In genomic region chr1:227542153-227543120, GRCh38 we compare ENCODE assay signal across 8 cellular contexts. TPM values are rescaled to one million over a fixed set of nuclear protein-coding genes. Genes with fewer than 3 reads are reported as not detected.
A peak's percentile ranks its signal among the peaks of the same experiment; 100 is the strongest.
DNase-seq lines count a peak whose midpoint lies in the region; ATAC-seq lines count a peak whose summit lies in the region.

No MANE protein-coding gene starts in this region.

- peak; percentile 98 for ATAC-seq in GM18907 (IDR thresholded peaks at IDR 0.05; ENCODE audit: unreplicated experiment)
- ATAC-seq in HG03139 (IDR thresholded peaks at IDR 0.05; ENCODE audit: unreplicated experiment): peak; percentile 94

- H3K4me1 ChIP-seq in endocrine pancreas (ENCODE audit: control insufficient read depth, insufficient read depth, low read length): no peaks in the 10 kb centered on the region

- H3K4me3 ChIP-seq in endocrine pancreas (ENCODE audit: control insufficient read depth, insufficient read depth, low read length): no peak overlapping the region

- H3K9ac ChIP-seq in endocrine pancreas (ENCODE audit: control insufficient read depth, insufficient read depth, low read length): peak overlapping the region; percentile 54

- H3K27me3 ChIP-seq in endocrine pancreas (ENCODE audit: control insufficient read depth, insufficient read depth, low read length): no peaks in the 10 kb centered on the region

- peak; percentile 94 for DNase-seq in AG08395 (ENCODE audit: low spot score)
- DNase-seq in NCI-H524 treated with DMSO at 0.1 percent for 48 hours (lab: John Stamatoyannopoulos, UW): peak; percentile 9
- peak; percentile 81 to 82 for DNase-seq in activated CD8-positive, alpha-beta memory T cell treated with anti-CD3 and anti-CD28 coated beads for 4 hours (ENCODE audit: low read depth in 2 of 2)
- peak; percentile 95 for DNase-seq in mesenteric fat pad (ENCODE audit: low spot score)
- peak; percentile 78 for DNase-seq in stimulated activated CD8-positive, alpha-beta memory T cell treated with anti-CD3 and anti-CD28 coated beads, Interleukin-12 subunit alpha, Interleukin-12 subunit beta, amount 100 ng/mL, for 24 hours (ENCODE audit: extremely low read depth)

- no peaks in the 10 kb centered on the region for H3K9me3 ChIP-seq in endocrine pancreas (ENCODE audit: control insufficient read depth, low read length)

- no peaks in the 10 kb centered on the region for H3K36me3 ChIP-seq in endocrine pancreas (ENCODE audit: control insufficient read depth, insufficient read depth, low read length)

RNA-seq across cellular contexts. Expression of gene ZNF678, which starts 20.9 kb away (rescaled TPM):
- 5.1 TPM for total RNA-seq in mesenteric fat pad

Comparison
In these comparisons a context has a peak if more than half of its experiments do, and no peak if none do; other contexts are left out.
1. DNase-seq: peak in every context shown above with its lines; median percentile 95 in mesenteric fat pad; 94 in AG08395; 82 in activated CD8-positive, alpha-beta memory T cell treated with anti-CD3 and anti-CD28 coated beads for 4 hours; 78 in stimulated activated CD8-positive, alpha-beta memory T cell treated with anti-CD3 and anti-CD28 coated beads, Interleukin-12 subunit alpha, Interleukin-12 subunit beta, amount 100 ng/mL, for 24 hours; 9 in NCI-H524 treated with DMSO at 0.1 percent for 48 hours.